Comparison of ENCODE assay signal across 28 cellular contexts in genomic region chr16:24442631-24443030, GRCh38.
"Had no signal": no experiment of that assay in that cellular context is flagged by ENCODE, and none has a peak within 500 bp of the region (broad histone marks: within the 10 kb centered on the region; RNA-seq: fewer than 3 reads in every experiment).

No MANE protein-coding gene starts in this region.

- H3K36me3 ChIP-seq: stomach, suprapubic skin, thoracic aorta, thyroid gland, tibial artery, tibial nerve, transverse colon, upper lobe of left lung, upper lobe of right lung, uterus, vagina had no signal

- H3K4me1 ChIP-seq: stomach, suprapubic skin, testis, thyroid gland, tibial artery, tibial nerve, transverse colon, upper lobe of left lung, upper lobe of right lung, uterus, vagina had no signal

- ATAC-seq: stimulated activated effector memory CD8-positive, alpha-beta T cell treated with anti-CD3 and anti-CD28 coated beads, Interleukin-12 subunit alpha, Interleukin-12 subunit beta, amount 100 ng/mL, for 72 hours; stimulated activated memory B cell treated with anti-CD40 and anti-IgM and Interleukin-4, amounts not matched to agents 10 μg/mL and 1 μg/mL and 100 μg/mL, for 72 hours; stimulated activated naive B cell treated with anti-CD40 and anti-IgM and Interleukin-4, amounts not matched to agents 10 μg/mL and 1 μg/mL and 100 μg/mL, for 72 hours; stimulated activated naive CD8-positive, alpha-beta T cell treated with anti-CD3 and anti-CD28 coated beads, Interleukin-15, amount 100 ng/mL, for 72 hours; stimulated activated naive CD8-positive, alpha-beta T cell treated with anti-CD3 and anti-CD28 coated beads, Interleukin-15, Interleukin-2, amounts not matched to agents 100 U/mL and 50 U/mL, for 24 hours; upper lobe of right lung had no signal

- H3K27me3 ChIP-seq: suprapubic skin, testis, thyroid gland, tibial nerve, transverse colon, upper lobe of left lung, upper lobe of right lung, uterus, vagina had no signal

- H3K27ac ChIP-seq: stomach, suprapubic skin, testis, thoracic aorta, thyroid gland, tibial artery, tibial nerve, transverse colon, upper lobe of left lung, upper lobe of right lung, uterus, vagina had no signal

- H3K27ac Mint-ChIP-seq: stimulated activated effector memory CD8-positive, alpha-beta T cell treated with anti-CD3 and anti-CD28 coated beads, Interleukin-12 subunit alpha, Interleukin-12 subunit beta, amount 100 ng/mL, for 72 hours; stimulated activated memory B cell treated with anti-CD40 and anti-IgM and Interleukin-4, amounts not matched to agents 10 μg/mL and 1 μg/mL and 100 μg/mL, for 72 hours; stimulated activated naive B cell treated with anti-CD40 and anti-IgM and Interleukin-4, amounts not matched to agents 10 μg/mL and 1 μg/mL and 100 μg/mL, for 72 hours; stimulated activated naive CD8-positive, alpha-beta T cell treated with anti-CD3 and anti-CD28 coated beads, Interleukin-15, amount 100 ng/mL, for 72 hours; stimulated activated naive CD8-positive, alpha-beta T cell treated with anti-CD3 and anti-CD28 coated beads, Interleukin-15, Interleukin-2, amounts not matched to agents 100 ng/mL and 50 ng/mL, for 24 hours; type B pancreatic cell had no signal

- DNase-seq: stimulated activated CD4-positive, alpha-beta T cell treated with anti-CD3 and anti-CD28 coated beads, Interleukin-2, amount 100 ng/mL, for 48 hours; stimulated activated CD4-positive, alpha-beta T cell treated with anti-CD3 and anti-CD28 coated beads, Interleukin-4, amount 100 ng/mL, for 1 hour; stimulated activated CD4-positive, alpha-beta T cell treated with anti-CD3 and anti-CD28 coated beads, Interleukin-4, amount 100 ng/mL, for 24 hours; stimulated activated CD4-positive, alpha-beta T cell treated with anti-CD3 and anti-CD28 coated beads, Interleukin-4, amount 100 ng/mL, for 4 hours; stimulated activated CD8-positive, alpha-beta memory T cell treated with anti-CD3 and anti-CD28 coated beads, Interleukin-4, amount 100 ng/mL, for 48 hours; stimulated activated naive B cell treated with anti-CD40 and anti-IgM and Interleukin-4, amounts not matched to agents 10 μg/mL and 1 μg/mL and 100 μg/mL, for 72 hours; stimulated activated naive CD4-positive, alpha-beta T cell; stimulated activated naive CD4-positive, alpha-beta T cell treated with Interleukin-2 at 50 U/mL for 16 hours; stimulated activated naive CD8-positive, alpha-beta T cell treated with anti-CD3 and anti-CD28 coated beads, Interleukin-15, amount 100 ng/mL, for 72 hours; stimulated activated naive CD8-positive, alpha-beta T cell treated with anti-CD3 and anti-CD28 coated beads, Interleukin-15, Interleukin-2, amounts not matched to agents 100 U/mL and 50 U/mL, for 24 hours; stomach; substantia nigra; testis; thyroid gland; tibial artery; transverse colon; trophoblast cell; upper lobe of left lung; upper lobe of right lung; uterus had no signal

- H3K36me3 Mint-ChIP-seq: stimulated activated effector memory CD8-positive, alpha-beta T cell treated with anti-CD3 and anti-CD28 coated beads, Interleukin-12 subunit alpha, Interleukin-12 subunit beta, amount 100 ng/mL, for 72 hours; stimulated activated memory B cell treated with anti-CD40 and anti-IgM and Interleukin-4, amounts not matched to agents 10 μg/mL and 1 μg/mL and 100 μg/mL, for 72 hours; stimulated activated naive B cell treated with anti-CD40 and anti-IgM and Interleukin-4, amounts not matched to agents 10 μg/mL and 1 μg/mL and 100 μg/mL, for 72 hours; type B pancreatic cell had no signal

- H3K4me3 Mint-ChIP-seq: stimulated activated effector memory CD8-positive, alpha-beta T cell treated with anti-CD3 and anti-CD28 coated beads, Interleukin-12 subunit alpha, Interleukin-12 subunit beta, amount 100 ng/mL, for 72 hours; stimulated activated memory B cell treated with anti-CD40 and anti-IgM and Interleukin-4, amounts not matched to agents 10 μg/mL and 1 μg/mL and 100 μg/mL, for 72 hours; stimulated activated naive B cell treated with anti-CD40 and anti-IgM and Interleukin-4, amounts not matched to agents 10 μg/mL and 1 μg/mL and 100 μg/mL, for 72 hours; stimulated activated naive CD8-positive, alpha-beta T cell treated with anti-CD3 and anti-CD28 coated beads, Interleukin-15, amount 100 ng/mL, for 72 hours; stimulated activated naive CD8-positive, alpha-beta T cell treated with anti-CD3 and anti-CD28 coated beads, Interleukin-15, Interleukin-2, amounts not matched to agents 100 ng/mL and 50 ng/mL, for 24 hours; type B pancreatic cell had no signal

- H3K4me3 ChIP-seq: stomach, suprapubic skin, testis, thoracic aorta, thyroid gland, tibial artery, tibial nerve, transverse colon, upper lobe of left lung, upper lobe of right lung, uterus, vagina had no signal

- H3K4me1 Mint-ChIP-seq: stimulated activated effector memory CD8-positive, alpha-beta T cell treated with anti-CD3 and anti-CD28 coated beads, Interleukin-12 subunit alpha, Interleukin-12 subunit beta, amount 100 ng/mL, for 72 hours; stimulated activated memory B cell treated with anti-CD40 and anti-IgM and Interleukin-4, amounts not matched to agents 10 μg/mL and 1 μg/mL and 100 μg/mL, for 72 hours; stimulated activated naive B cell treated with anti-CD40 and anti-IgM and Interleukin-4, amounts not matched to agents 10 μg/mL and 1 μg/mL and 100 μg/mL, for 72 hours; stimulated activated naive CD8-positive, alpha-beta T cell treated with anti-CD3 and anti-CD28 coated beads, Interleukin-15, amount 100 ng/mL, for 72 hours had no signal

- H3K27me3 Mint-ChIP-seq: type B pancreatic cell had no signal

- H3K9me3 ChIP-seq: stomach, suprapubic skin, testis, thoracic aorta, thyroid gland, transverse colon, upper lobe of left lung, upper lobe of right lung, uterus, vagina had no signal

- H3K9me3 Mint-ChIP-seq: stimulated activated effector memory CD8-positive, alpha-beta T cell treated with anti-CD3 and anti-CD28 coated beads, Interleukin-12 subunit alpha, Interleukin-12 subunit beta, amount 100 ng/mL, for 72 hours; stimulated activated naive B cell treated with anti-CD40 and anti-IgM and Interleukin-4, amounts not matched to agents 10 μg/mL and 1 μg/mL and 100 μg/mL, for 72 hours; stimulated activated naive CD8-positive, alpha-beta T cell treated with anti-CD3 and anti-CD28 coated beads, Interleukin-15, amount 100 ng/mL, for 72 hours; stimulated activated naive CD8-positive, alpha-beta T cell treated with anti-CD3 and anti-CD28 coated beads, Interleukin-15, Interleukin-2, amounts not matched to agents 100 ng/mL and 50 ng/mL, for 24 hours; type B pancreatic cell had no signal
